Comparison of ENCODE assay signal across 1 cellular context in the genomic region with DNA sequence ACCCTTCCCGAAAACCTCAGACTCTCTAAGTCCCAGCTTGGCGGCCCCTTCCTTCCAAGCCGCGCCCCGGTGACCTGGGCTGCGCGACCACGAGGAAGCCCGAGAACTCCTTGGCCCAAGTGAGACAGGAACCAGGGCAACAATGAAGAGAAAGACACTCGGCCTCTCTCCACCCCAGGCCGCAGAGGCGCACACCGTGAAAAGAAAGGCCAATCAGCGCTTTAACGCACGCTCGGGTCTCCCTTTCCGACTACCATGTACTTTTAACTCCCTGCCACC.
TF ChIP-seq lines count a peak whose summit lies in the region.

No MANE protein-coding gene starts in this region.

TF ChIP-seq in GM23338, 12 proteins besides CTCF, POLR2A, EP300 and RAD21 (continued from another document):
- TF ChIP-seq, protein P1, sequence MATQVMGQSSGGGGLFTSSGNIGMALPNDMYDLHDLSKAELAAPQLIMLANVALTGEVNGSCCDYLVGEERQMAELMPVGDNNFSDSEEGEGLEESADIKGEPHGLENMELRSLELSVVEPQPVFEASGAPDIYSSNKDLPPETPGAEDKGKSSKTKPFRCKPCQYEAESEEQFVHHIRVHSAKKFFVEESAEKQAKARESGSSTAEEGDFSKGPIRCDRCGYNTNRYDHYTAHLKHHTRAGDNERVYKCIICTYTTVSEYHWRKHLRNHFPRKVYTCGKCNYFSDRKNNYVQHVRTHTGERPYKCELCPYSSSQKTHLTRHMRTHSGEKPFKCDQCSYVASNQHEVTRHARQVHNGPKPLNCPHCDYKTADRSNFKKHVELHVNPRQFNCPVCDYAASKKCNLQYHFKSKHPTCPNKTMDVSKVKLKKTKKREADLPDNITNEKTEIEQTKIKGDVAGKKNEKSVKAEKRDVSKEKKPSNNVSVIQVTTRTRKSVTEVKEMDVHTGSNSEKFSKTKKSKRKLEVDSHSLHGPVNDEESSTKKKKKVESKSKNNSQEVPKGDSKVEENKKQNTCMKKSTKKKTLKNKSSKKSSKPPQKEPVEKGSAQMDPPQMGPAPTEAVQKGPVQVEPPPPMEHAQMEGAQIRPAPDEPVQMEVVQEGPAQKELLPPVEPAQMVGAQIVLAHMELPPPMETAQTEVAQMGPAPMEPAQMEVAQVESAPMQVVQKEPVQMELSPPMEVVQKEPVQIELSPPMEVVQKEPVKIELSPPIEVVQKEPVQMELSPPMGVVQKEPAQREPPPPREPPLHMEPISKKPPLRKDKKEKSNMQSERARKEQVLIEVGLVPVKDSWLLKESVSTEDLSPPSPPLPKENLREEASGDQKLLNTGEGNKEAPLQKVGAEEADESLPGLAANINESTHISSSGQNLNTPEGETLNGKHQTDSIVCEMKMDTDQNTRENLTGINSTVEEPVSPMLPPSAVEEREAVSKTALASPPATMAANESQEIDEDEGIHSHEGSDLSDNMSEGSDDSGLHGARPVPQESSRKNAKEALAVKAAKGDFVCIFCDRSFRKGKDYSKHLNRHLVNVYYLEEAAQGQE (IDR thresholded peaks at IDR 0.05; ENCODE audit: unreplicated experiment), result no peak
- no peak for TF ChIP-seq JUNB (IDR thresholded peaks at IDR 0.05; ENCODE audit: unreplicated experiment)
- no peak for TF ChIP-seq NANOG (IDR thresholded peaks at IDR 0.05; ENCODE audit: borderline replicate concordance)
- no peak for TF ChIP-seq STAT1 (IDR thresholded peaks at IDR 0.05; ENCODE audit: unreplicated experiment)
- TF ChIP-seq EZH2 (IDR thresholded peaks at IDR 0.05; ENCODE audit: low read depth, unreplicated experiment), result no peak
- no peak for TF ChIP-seq CREB1 (CRISPR knock-in tag; IDR thresholded peaks at IDR 0.05; ENCODE audit: low read depth)
- TF ChIP-seq EZH2phosphoT487 (IDR thresholded peaks at IDR 0.05; ENCODE audit: unreplicated experiment), result no peak
